Comparison of ENCODE assay signal across 26 cellular contexts in the genomic region with DNA sequence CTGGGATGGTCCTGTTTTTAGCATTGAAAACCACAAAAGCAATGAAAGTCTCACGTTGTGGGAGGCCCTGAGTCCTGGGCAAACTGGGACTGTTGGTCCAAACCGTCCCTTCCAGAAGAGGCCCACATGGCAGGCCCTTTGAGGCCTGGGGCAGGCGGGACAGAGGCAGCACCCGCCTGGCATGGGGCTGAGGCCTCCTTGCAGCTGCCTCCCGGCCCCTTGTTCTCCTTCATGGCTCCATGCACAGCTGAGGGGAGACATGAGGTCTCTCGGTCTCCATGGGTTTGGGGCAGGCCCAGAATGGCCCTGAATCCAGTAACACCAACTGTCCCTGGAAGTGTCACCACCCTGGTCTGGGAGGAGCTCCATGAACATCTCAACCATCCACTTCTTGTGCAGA.
"Had no signal": no experiment of that assay in that cellular context is flagged by ENCODE, and none has a peak within 500 bp of the region (broad histone marks: within the 10 kb centered on the region; RNA-seq: fewer than 3 reads in every experiment).

No MANE protein-coding gene starts in this region.

- H3K4me3 Mint-ChIP-seq: dendritic cell treated with granulocyte-macrophage colony-stimulating factor and Interleukin-4, amounts not matched to agents 40 ng/mL and 50 ng/mL, for 4 days; endodermal cell; naive thymus-derived CD8-positive, alpha-beta T cell; nephron progenitor cell; stimulated activated effector memory CD8-positive, alpha-beta T cell treated with anti-CD3 and anti-CD28 coated beads, Interleukin-12 subunit alpha, Interleukin-12 subunit beta, amount 100 ng/mL, for 72 hours had no signal

- H3K4me1 ChIP-seq: colonic mucosa, foreskin keratinocyte, gastroesophageal sphincter, right lobe of liver, thyroid gland, vagina had no signal

- H2AFZ ChIP-seq: hepatocyte had no signal

- H3K27ac ChIP-seq: colonic mucosa, epithelial cell of prostate, esophagus muscularis mucosa, foreskin keratinocyte, gastroesophageal sphincter, heart left ventricle, hepatocyte, ovary, right lobe of liver, stomach, thyroid gland, vagina had no signal

- H3K36me3 ChIP-seq: colonic mucosa, esophagus muscularis mucosa, gastroesophageal sphincter, heart left ventricle, ovary, right lobe of liver, stomach, thyroid gland, vagina had no signal

- ATAC-seq: foreskin keratinocyte; gastroesophageal sphincter; left lobe of liver; naive thymus-derived CD8-positive, alpha-beta T cell; right lobe of liver; stimulated activated effector memory CD8-positive, alpha-beta T cell treated with anti-CD3 and anti-CD28 coated beads, Interleukin-12 subunit alpha, Interleukin-12 subunit beta, amount 100 ng/mL, for 72 hours had no signal

- H3K27me3 ChIP-seq: colonic mucosa, esophagus muscularis mucosa, foreskin keratinocyte, heart left ventricle, hepatocyte, ovary, right lobe of liver, stomach, thyroid gland, vagina had no signal

- H3K79me2 ChIP-seq: hepatocyte had no signal

- DNase-seq: colonic mucosa; effector CD8-positive, alpha-beta T cell; endodermal cell; foreskin keratinocyte; heart left ventricle; kidney; mammary epithelial cell; mesendoderm; nephron progenitor cell; ovary; retina; right lobe of liver; stimulated activated CD4-positive, alpha-beta T cell treated with anti-CD3 and anti-CD28 coated beads, Interleukin-4, amount 100 ng/mL, for 24 hours; stimulated activated naive CD4-positive, alpha-beta T cell treated with Interleukin-2 at 50 U/mL for 16 hours; stomach; thyroid gland; trophoblast cell had no signal

- H3K27me3 Mint-ChIP-seq: dendritic cell treated with granulocyte-macrophage colony-stimulating factor and Interleukin-4, amounts not matched to agents 40 ng/mL and 50 ng/mL, for 4 days; naive thymus-derived CD8-positive, alpha-beta T cell had no signal

- H3K4me1 Mint-ChIP-seq: endodermal cell; stimulated activated effector memory CD8-positive, alpha-beta T cell treated with anti-CD3 and anti-CD28 coated beads, Interleukin-12 subunit alpha, Interleukin-12 subunit beta, amount 100 ng/mL, for 72 hours had no signal

- FAIRE-seq: kidney had no signal

- H3K27ac Mint-ChIP-seq: dendritic cell treated with granulocyte-macrophage colony-stimulating factor and Interleukin-4, amounts not matched to agents 40 ng/mL and 50 ng/mL, for 4 days; endodermal cell; naive thymus-derived CD8-positive, alpha-beta T cell; stimulated activated effector memory CD8-positive, alpha-beta T cell treated with anti-CD3 and anti-CD28 coated beads, Interleukin-12 subunit alpha, Interleukin-12 subunit beta, amount 100 ng/mL, for 72 hours had no signal

- H3K9me3 ChIP-seq: colonic mucosa, esophagus muscularis mucosa, gastroesophageal sphincter, heart left ventricle, ovary, right lobe of liver, stomach, thyroid gland, vagina had no signal

- H3K4me2 ChIP-seq: hepatocyte had no signal

- H3K4me3 ChIP-seq: colonic mucosa, esophagus muscularis mucosa, gastroesophageal sphincter, heart left ventricle, hepatocyte, ovary, right lobe of liver, stomach, thyroid gland, vagina had no signal
